In the genomic region with DNA sequence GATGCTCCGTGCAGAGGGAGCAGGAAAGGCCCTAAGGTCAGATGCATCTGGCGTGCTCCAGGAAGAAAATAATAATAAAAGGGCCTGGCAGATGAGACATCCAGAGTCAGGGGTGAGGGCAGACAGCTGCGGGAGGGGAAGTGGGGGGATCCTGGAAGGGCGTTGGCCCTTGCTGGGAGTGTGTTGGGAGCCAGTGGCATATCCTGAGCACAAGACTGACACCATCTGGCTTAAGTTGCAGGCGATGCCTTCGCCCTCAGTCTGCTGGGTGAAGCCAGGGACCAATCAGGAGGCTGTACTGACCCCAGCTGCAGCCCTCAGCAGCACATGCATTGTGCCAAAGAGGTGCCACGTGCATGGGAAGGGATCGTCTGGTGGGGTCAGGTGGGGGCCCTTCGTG, we compare ENCODE assay signal across 1 cellular context.
TF ChIP-seq lines count a peak whose summit lies in the region.

No MANE protein-coding gene starts in this region.

TF ChIP-seq in IMR-90, 13 proteins besides CTCF, POLR2A, EP300 and RAD21 (continued from another document):
- TF ChIP-seq, protein P1, sequence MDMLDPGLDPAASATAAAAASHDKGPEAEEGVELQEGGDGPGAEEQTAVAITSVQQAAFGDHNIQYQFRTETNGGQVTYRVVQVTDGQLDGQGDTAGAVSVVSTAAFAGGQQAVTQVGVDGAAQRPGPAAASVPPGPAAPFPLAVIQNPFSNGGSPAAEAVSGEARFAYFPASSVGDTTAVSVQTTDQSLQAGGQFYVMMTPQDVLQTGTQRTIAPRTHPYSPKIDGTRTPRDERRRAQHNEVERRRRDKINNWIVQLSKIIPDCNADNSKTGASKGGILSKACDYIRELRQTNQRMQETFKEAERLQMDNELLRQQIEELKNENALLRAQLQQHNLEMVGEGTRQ (IDR thresholded peaks at IDR 0.05; ENCODE audit: low read depth, low read length) = no peak
- TF ChIP-seq RCOR1 (IDR thresholded peaks at IDR 0.05; ENCODE audit: insufficient replicate concordance, low read length) = no peak
- TF ChIP-seq MAZ (IDR thresholded peaks at IDR 0.05; ENCODE audit: borderline replicate concordance, low read depth, low read length) = no peak
- TF ChIP-seq, protein P2, sequence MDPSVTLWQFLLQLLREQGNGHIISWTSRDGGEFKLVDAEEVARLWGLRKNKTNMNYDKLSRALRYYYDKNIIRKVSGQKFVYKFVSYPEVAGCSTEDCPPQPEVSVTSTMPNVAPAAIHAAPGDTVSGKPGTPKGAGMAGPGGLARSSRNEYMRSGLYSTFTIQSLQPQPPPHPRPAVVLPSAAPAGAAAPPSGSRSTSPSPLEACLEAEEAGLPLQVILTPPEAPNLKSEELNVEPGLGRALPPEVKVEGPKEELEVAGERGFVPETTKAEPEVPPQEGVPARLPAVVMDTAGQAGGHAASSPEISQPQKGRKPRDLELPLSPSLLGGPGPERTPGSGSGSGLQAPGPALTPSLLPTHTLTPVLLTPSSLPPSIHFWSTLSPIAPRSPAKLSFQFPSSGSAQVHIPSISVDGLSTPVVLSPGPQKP (IDR thresholded peaks at IDR 0.05; ENCODE audit: borderline replicate concordance, low read depth, low read length) = no peak
